Comparison of ENCODE assay signal across 21 cellular contexts in genomic region chr13:25494708-25495411, GRCh38.
A peak's percentile ranks its signal among the peaks of the same experiment; 100 is the strongest.
DNase-seq lines count a peak whose midpoint lies in the region; ATAC-seq and TF ChIP-seq lines count a peak whose summit lies in the region.
"Had no signal": no experiment of that assay in that cellular context is flagged by ENCODE, and none has a peak within 500 bp of the region (broad histone marks: within the 10 kb centered on the region; RNA-seq: fewer than 3 reads in every experiment).

No MANE protein-coding gene starts in this region.

- no peak overlapping the region for H3K4me3 ChIP-seq in brain microvascular endothelial cell (ENCODE audit: low read depth, low read length)
- H3K4me3 ChIP-seq: dorsolateral prefrontal cortex, thyroid gland had no signal

- no peaks in the 10 kb centered on the region for H3K36me3 ChIP-seq in brain microvascular endothelial cell (replicated peaks)
- H3K36me3 ChIP-seq: neutrophil, thyroid gland had no signal

- no peak overlapping the region for H3K27ac ChIP-seq in brain microvascular endothelial cell
- H3K27ac ChIP-seq: epithelial cell of prostate, neutrophil, thyroid gland had no signal

- ATAC-seq in GM18511 (IDR thresholded peaks at IDR 0.05; ENCODE audit: unreplicated experiment) (no peak), GM18519 (IDR thresholded peaks at IDR 0.05; ENCODE audit: low FRiP score, unreplicated experiment) (no peak), HG03432 (IDR thresholded peaks at IDR 0.05; ENCODE audit: unreplicated experiment) (no peak)

- no peaks in the 10 kb centered on the region for H3K27me3 ChIP-seq in brain microvascular endothelial cell (replicated peaks)
- H3K27me3 ChIP-seq: dorsolateral prefrontal cortex, thyroid gland had no signal

- in situ Hi-C loops in brain microvascular endothelial cell (cut with HindIII; ENCODE audit: low pct_ligation_motif_present, low sequenced_read_pairs): no loop called here

- DNase-seq in DMS153 treated with DMSO at 0.1 percent for 48 hours (lab: John Stamatoyannopoulos, UW; ENCODE audit: unreplicated experiment) (peak; percentile 61), NCI-H1092 treated with DMSO at 0.1 percent for 48 hours (lab: John Stamatoyannopoulos, UW) (peak; percentile 95), NCI-H510A treated with DMSO at 0.1 percent for 48 hours (lab: John Stamatoyannopoulos, UW) (peak; percentile 43), brain microvascular endothelial cell (no peak), activated gamma-delta T cell treated with Interleukin-2 at 50 U/mL for 16 hours (no peak)
- DNase-seq: activated CD4-positive, alpha-beta T cell treated with anti-CD3 and anti-CD28 coated beads, Interleukin-2, amount 50 U/mL, for 4 hours; activated gamma-delta T cell; CD4-positive, alpha-beta memory T cell; foreskin melanocyte; HCEC 1CT; NK-92 treated with Interleukin-12 subunit alpha and Interleukin-12 subunit beta, amount 100 ng/mL, for 24 hours; small intestine; stimulated activated naive CD4-positive, alpha-beta T cell treated with Interleukin-2 at 50 U/mL for 16 hours; T-helper 2 cell; thyroid gland had no signal

- TF ChIP-seq CTCF in brain microvascular endothelial cell (IDR thresholded peaks at IDR 0.05; ENCODE audit: low read depth, low read length, missing control alignments): peak; percentile 16

Comparison
In these comparisons a context has a peak if more than half of its experiments do, and no peak if none do; other contexts are left out.
1. DNase-seq: peak in DMS153 treated with DMSO at 0.1 percent for 48 hours (single experiment), NCI-H1092 treated with DMSO at 0.1 percent for 48 hours (single experiment) and NCI-H510A treated with DMSO at 0.1 percent for 48 hours (single experiment); none in brain microvascular endothelial cell (single experiment) and activated gamma-delta T cell treated with Interleukin-2 at 50 U/mL for 16 hours (single experiment).